ENCODE assay signal across 1 cellular context in the genomic region with DNA sequence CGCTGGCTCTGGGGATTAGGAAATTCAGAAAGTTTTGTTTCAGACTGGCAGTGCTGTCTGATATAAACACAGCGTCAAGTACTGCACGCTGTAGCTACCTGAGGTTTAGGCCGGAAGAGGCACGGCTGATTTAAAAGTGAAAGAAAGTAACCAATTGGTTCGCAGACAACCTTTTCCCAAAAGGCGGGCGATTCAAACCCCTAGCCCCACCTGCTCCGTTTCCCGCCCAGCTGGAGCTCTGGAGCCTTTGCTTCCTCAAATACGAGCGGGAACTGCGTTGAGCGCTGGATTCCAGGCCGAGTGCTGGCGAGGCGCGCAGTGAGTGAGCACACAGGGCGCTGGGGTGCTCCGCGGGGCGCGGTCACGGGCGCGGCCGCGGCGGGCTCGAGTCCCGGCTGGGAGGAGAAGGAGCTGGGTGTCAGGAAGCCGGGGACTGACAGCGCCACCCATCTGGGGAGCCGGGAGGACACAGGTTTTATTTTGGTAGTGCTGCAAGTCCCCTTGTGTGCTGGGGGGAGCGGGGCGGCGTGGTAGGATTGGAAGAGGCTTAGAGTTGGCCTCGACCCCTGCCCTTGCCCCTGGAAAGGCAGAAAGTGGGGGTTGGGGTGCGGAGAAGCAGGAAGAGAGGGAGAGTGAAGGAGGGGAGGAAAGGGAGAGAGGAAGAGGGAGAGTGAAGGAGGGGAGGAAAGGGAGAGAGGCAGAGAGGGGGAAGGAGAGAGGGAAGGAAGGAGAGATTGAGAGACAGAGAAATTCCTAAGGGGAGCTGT.
TF ChIP-seq lines count a peak whose summit lies in the region.

No MANE protein-coding gene starts in this region.

TF ChIP-seq in GM12878, 131 proteins besides CTCF, POLR2A, EP300 and RAD21 (continued from another document):
- TF ChIP-seq, protein P1, sequence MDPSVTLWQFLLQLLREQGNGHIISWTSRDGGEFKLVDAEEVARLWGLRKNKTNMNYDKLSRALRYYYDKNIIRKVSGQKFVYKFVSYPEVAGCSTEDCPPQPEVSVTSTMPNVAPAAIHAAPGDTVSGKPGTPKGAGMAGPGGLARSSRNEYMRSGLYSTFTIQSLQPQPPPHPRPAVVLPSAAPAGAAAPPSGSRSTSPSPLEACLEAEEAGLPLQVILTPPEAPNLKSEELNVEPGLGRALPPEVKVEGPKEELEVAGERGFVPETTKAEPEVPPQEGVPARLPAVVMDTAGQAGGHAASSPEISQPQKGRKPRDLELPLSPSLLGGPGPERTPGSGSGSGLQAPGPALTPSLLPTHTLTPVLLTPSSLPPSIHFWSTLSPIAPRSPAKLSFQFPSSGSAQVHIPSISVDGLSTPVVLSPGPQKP (IDR thresholded peaks at IDR 0.05; ENCODE audit: low read depth, low read length) = 0 out of 2 replicates have a peak, but pooled peaks have one; percentile 6
- TF ChIP-seq SMC3 (IDR thresholded peaks at IDR 0.05; ENCODE audit: borderline replicate concordance, low read length) = no peak
- TF ChIP-seq TBL1XR1 (IDR thresholded peaks at IDR 0.05; ENCODE audit: low read depth, low read length) = no peak
- peak; percentile 8; the same call in 1 of the 3 replicates for TF ChIP-seq POU2F2 (IDR thresholded peaks at IDR 0.05; ENCODE audit: borderline replicate concordance, low read depth, low read length)
- no peak for TF ChIP-seq NFXL1 (IDR thresholded peaks at IDR 0.05; ENCODE audit: borderline replicate concordance)
- TF ChIP-seq, protein P2, sequence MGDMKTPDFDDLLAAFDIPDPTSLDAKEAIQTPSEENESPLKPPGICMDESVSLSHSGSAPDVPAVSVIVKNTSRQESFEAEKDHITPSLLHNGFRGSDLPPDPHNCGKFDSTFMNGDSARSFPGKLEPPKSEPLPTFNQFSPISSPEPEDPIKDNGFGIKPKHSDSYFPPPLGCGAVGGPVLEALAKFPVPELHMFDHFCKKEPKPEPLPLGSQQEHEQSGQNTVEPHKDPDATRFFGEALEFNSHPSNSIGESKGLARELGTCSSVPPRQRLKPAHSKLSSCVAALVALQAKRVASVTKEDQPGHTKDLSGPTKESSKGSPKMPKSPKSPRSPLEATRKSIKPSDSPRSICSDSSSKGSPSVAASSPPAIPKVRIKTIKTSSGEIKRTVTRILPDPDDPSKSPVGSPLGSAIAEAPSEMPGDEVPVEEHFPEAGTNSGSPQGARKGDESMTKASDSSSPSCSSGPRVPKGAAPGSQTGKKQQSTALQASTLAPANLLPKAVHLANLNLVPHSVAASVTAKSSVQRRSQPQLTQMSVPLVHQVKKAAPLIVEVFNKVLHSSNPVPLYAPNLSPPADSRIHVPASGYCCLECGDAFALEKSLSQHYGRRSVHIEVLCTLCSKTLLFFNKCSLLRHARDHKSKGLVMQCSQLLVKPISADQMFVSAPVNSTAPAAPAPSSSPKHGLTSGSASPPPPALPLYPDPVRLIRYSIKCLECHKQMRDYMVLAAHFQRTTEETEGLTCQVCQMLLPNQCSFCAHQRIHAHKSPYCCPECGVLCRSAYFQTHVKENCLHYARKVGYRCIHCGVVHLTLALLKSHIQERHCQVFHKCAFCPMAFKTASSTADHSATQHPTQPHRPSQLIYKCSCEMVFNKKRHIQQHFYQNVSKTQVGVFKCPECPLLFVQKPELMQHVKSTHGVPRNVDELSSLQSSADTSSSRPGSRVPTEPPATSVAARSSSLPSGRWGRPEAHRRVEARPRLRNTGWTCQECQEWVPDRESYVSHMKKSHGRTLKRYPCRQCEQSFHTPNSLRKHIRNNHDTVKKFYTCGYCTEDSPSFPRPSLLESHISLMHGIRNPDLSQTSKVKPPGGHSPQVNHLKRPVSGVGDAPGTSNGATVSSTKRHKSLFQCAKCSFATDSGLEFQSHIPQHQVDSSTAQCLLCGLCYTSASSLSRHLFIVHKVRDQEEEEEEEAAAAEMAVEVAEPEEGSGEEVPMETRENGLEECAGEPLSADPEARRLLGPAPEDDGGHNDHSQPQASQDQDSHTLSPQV (IDR thresholded peaks at IDR 0.05) = no peak
- TF ChIP-seq, protein P3, sequence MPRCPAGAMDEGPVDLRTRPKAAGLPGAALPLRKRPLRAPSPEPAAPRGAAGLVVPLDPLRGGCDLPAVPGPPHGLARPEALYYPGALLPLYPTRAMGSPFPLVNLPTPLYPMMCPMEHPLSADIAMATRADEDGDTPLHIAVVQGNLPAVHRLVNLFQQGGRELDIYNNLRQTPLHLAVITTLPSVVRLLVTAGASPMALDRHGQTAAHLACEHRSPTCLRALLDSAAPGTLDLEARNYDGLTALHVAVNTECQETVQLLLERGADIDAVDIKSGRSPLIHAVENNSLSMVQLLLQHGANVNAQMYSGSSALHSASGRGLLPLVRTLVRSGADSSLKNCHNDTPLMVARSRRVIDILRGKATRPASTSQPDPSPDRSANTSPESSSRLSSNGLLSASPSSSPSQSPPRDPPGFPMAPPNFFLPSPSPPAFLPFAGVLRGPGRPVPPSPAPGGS (IDR thresholded peaks at IDR 0.05; ENCODE audit: borderline replicate concordance, insufficient read depth, low read depth, low read length, poor library complexity, severe bottlenecking) = no peak
- TF ChIP-seq HDGF (IDR thresholded peaks at IDR 0.05) = peak; percentile 69
- TF ChIP-seq MEF2B (IDR thresholded peaks at IDR 0.05; ENCODE audit: partially characterized antibody, poor library complexity, severe bottlenecking) = peak; percentile 38
- no peak for TF ChIP-seq WRNIP1 (IDR thresholded peaks at IDR 0.05; ENCODE audit: borderline replicate concordance, low read depth, low read length)
- TF ChIP-seq CHD1 (IDR thresholded peaks at IDR 0.05; ENCODE audit: low read depth, low read length) = 0 out of 2 replicates have a peak, but pooled peaks have one; percentile 37
- 0 out of 2 replicates have a peak, but pooled peaks have one; percentile 43 for TF ChIP-seq DPF2 (IDR thresholded peaks at IDR 0.05)
- no peak for TF ChIP-seq CBFB (IDR thresholded peaks at IDR 0.05; ENCODE audit: low read depth)
- TF ChIP-seq TARDBP (IDR thresholded peaks at IDR 0.05; ENCODE audit: borderline replicate concordance) = no peak
- TF ChIP-seq, protein P4, sequence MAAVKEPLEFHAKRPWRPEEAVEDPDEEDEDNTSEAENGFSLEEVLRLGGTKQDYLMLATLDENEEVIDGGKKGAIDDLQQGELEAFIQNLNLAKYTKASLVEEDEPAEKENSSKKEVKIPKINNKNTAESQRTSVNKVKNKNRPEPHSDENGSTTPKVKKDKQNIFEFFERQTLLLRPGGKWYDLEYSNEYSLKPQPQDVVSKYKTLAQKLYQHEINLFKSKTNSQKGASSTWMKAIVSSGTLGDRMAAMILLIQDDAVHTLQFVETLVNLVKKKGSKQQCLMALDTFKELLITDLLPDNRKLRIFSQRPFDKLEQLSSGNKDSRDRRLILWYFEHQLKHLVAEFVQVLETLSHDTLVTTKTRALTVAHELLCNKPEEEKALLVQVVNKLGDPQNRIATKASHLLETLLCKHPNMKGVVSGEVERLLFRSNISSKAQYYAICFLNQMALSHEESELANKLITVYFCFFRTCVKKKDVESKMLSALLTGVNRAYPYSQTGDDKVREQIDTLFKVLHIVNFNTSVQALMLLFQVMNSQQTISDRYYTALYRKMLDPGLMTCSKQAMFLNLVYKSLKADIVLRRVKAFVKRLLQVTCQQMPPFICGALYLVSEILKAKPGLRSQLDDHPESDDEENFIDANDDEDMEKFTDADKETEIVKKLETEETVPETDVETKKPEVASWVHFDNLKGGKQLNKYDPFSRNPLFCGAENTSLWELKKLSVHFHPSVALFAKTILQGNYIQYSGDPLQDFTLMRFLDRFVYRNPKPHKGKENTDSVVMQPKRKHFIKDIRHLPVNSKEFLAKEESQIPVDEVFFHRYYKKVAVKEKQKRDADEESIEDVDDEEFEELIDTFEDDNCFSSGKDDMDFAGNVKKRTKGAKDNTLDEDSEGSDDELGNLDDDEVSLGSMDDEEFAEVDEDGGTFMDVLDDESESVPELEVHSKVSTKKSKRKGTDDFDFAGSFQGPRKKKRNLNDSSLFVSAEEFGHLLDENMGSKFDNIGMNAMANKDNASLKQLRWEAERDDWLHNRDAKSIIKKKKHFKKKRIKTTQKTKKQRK (IDR thresholded peaks at IDR 0.05; ENCODE audit: low read depth, low read length) = no peak
- TF ChIP-seq, protein P5, sequence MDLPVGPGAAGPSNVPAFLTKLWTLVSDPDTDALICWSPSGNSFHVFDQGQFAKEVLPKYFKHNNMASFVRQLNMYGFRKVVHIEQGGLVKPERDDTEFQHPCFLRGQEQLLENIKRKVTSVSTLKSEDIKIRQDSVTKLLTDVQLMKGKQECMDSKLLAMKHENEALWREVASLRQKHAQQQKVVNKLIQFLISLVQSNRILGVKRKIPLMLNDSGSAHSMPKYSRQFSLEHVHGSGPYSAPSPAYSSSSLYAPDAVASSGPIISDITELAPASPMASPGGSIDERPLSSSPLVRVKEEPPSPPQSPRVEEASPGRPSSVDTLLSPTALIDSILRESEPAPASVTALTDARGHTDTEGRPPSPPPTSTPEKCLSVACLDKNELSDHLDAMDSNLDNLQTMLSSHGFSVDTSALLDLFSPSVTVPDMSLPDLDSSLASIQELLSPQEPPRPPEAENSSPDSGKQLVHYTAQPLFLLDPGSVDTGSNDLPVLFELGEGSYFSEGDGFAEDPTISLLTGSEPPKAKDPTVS (IDR thresholded peaks at IDR 0.05; ENCODE audit: low read depth, low read length) = no peak
- no peak for TF ChIP-seq CEBPB (IDR thresholded peaks at IDR 0.05; ENCODE audit: borderline replicate concordance in 1 of 2, low read depth in 2 of 2, low read length in 2 of 2)
- TF ChIP-seq NR2C1 (IDR thresholded peaks at IDR 0.05) = no peak
- TF ChIP-seq BACH1 (IDR thresholded peaks at IDR 0.05; ENCODE audit: borderline replicate concordance) = peak; percentile 54; the same call in 1 of the 2 replicates
- TF ChIP-seq SPI1 (IDR thresholded peaks at IDR 0.05; ENCODE audit: borderline replicate concordance, insufficient read depth, low read depth, low read length) = no peak
- no peak; the same call in 1 of the 2 replicates for TF ChIP-seq TCF3 (IDR thresholded peaks at IDR 0.05; ENCODE audit: borderline replicate concordance, insufficient read depth, low read depth, low read length)
